In the genomic region with DNA sequence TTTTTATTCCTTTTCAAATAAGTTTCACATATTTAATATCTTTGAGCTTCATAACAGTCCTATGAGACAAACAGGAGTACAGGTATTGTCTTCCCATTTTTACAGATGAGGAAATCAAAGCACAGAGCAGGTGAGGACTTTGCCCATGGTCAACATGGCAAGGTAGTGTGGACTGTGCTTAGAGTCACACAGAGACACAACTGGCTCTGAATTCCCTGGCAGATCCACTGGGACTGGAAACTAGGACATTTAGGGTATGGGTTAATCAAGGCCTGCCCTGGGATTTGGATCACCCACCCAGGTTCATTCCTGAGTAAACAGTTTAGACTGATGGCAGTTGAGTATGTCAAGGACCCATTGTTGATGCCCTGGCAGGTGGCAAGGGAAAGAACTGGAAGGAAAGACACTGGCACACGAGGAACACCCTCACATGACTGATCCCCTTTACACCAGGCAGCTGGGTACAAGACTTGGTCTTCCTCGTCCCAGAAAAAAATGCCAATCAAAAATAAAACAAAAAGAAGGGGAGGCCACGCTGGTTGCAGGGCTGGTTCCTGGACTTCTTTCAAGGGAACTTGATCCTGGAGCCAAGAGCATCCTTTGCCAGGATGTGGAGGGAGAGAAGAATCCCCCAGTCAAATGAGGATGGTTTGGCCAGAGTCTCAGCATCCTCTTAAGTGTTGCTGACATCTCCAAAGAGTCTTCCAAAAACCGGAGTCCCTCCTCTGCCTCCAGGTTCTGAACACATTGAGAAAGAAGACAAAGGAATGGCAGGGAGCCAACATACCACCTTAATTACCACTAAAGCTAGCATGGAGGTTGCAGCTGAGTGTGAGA, we compare ENCODE assay signal across 10 cellular contexts. TPM values are rescaled to one million over a fixed set of nuclear protein-coding genes. Genes with fewer than 3 reads are reported as not detected.
DNase-seq lines count a peak whose midpoint lies in the region; ATAC-seq, FAIRE-seq and TF ChIP-seq lines count a peak whose summit lies in the region.
"Had no signal": no experiment of that assay in that cellular context is flagged by ENCODE, and none has a peak within 500 bp of the region (broad histone marks: within the 10 kb centered on the region; RNA-seq: fewer than 3 reads in every experiment).

No MANE protein-coding gene starts in this region.

- H3K4me3 ChIP-seq in HFF-Myc (replicated peaks; ENCODE audit: low read depth, low read length) (peak overlapping the region; percentile 20; the same call in 1 of the 2 replicates), right atrium auricular region (no peak overlapping the region), skin epidermis (no peak overlapping the region)

- CTCF ChIA-PET in WTC11 (lab: Charles Lee), result interaction anchor here (1.1 to 3.0 kb wide), 4 partner anchors 9 to 194 kb away, joined by 3 to 21 read pairs (median 6); partner anchors contain the start of gene CHD9

- peak overlapping the region; percentile 99 for H3K27ac Mint-ChIP-seq in WTC11

- peaks cover 78% of the 10 kb centered on the region for H3K4me1 Mint-ChIP-seq in WTC11

- no peaks in the 10 kb centered on the region for H3K27me3 ChIP-seq in right atrium auricular region

- no peak overlapping the region for H3K4me3 Mint-ChIP-seq in WTC11

- no peaks in the 10 kb centered on the region for H3K27me3 Mint-ChIP-seq in WTC11 (ENCODE audit: low read depth)

- no peak for FAIRE-seq in HTR-8/SVneo (lab: Jason Lieb, UNC)

- H3K27ac ChIP-seq in right atrium auricular region, result peak overlapping the region; percentile 71 to 86
- peak overlapping the region in 19 of 21 experiments; percentile 59 to 91 (median 79) for H3K27ac ChIP-seq in skin epidermis

- no peak for DNase-seq in HFF-Myc (ENCODE audit: extremely low read depth, low read depth)
- DNase-seq in WTC11 (ENCODE audit: low spot score), result no peak
- DNase-seq in right atrium auricular region (ENCODE audit: low spot score), result no peak
- no peak for DNase-seq in HTR-8/SVneo (ENCODE audit: insufficient read length, low spot score)
- DNase-seq: activated CD4-positive, alpha-beta T cell treated with anti-CD3 and anti-CD28 coated beads, Interleukin-2, amount 50 U/mL, for 48 hours; KG1 had no signal

- no peaks in the 10 kb centered on the region for H3K9me3 Mint-ChIP-seq in WTC11

- POLR2A ChIA-PET in WTC11 (lab: Charles Lee), result interaction anchor here (1.3 to 2.1 kb wide), 2 partner anchors 10 to 41 kb away, joined by 8 to 11 read pairs; no protein-coding TSS in a partner anchor

- TF ChIP-seq CTCF in HFF-Myc (IDR thresholded peaks at IDR 0.05; ENCODE audit: low read depth, low read length, missing control alignments) (no peak), WTC11 (IDR thresholded peaks at IDR 0.05) (no peak), right atrium auricular region (IDR thresholded peaks at IDR 0.05) (no peak)

- H3K4me1 ChIP-seq in right atrium auricular region, result peaks cover 4 to 89% of the 10 kb centered on the region in 2 donors

- peak; percentile 14; the same call in 1 of the 2 replicates for ATAC-seq in WTC11
- ATAC-seq in HG02588 (IDR thresholded peaks at IDR 0.05; ENCODE audit: unreplicated experiment), result no peak
- no peak for ATAC-seq in GM18858 (IDR thresholded peaks at IDR 0.05; ENCODE audit: unreplicated experiment)
- ATAC-seq in GM18867 (IDR thresholded peaks at IDR 0.05; ENCODE audit: unreplicated experiment), result no peak

- H3K36me3 ChIP-seq in right atrium auricular region, result no peaks in the 10 kb centered on the region

- H3K9me3 ChIP-seq in right atrium auricular region, result no peaks in the 10 kb centered on the region

- no peaks in the 10 kb centered on the region for H3K36me3 Mint-ChIP-seq in WTC11

TF ChIP-seq in WTC11, 78 proteins besides CTCF, POLR2A, EP300 and RAD21 (continues in another document):
- TF ChIP-seq E2F4 (CRISPR knock-in tag; IDR thresholded peaks at IDR 0.05; ENCODE audit: borderline replicate concordance, low read depth), result no peak
- TF ChIP-seq RELA (CRISPR knock-in tag; IDR thresholded peaks at IDR 0.05; ENCODE audit: borderline replicate concordance), result no peak
- TF ChIP-seq, protein P1, sequence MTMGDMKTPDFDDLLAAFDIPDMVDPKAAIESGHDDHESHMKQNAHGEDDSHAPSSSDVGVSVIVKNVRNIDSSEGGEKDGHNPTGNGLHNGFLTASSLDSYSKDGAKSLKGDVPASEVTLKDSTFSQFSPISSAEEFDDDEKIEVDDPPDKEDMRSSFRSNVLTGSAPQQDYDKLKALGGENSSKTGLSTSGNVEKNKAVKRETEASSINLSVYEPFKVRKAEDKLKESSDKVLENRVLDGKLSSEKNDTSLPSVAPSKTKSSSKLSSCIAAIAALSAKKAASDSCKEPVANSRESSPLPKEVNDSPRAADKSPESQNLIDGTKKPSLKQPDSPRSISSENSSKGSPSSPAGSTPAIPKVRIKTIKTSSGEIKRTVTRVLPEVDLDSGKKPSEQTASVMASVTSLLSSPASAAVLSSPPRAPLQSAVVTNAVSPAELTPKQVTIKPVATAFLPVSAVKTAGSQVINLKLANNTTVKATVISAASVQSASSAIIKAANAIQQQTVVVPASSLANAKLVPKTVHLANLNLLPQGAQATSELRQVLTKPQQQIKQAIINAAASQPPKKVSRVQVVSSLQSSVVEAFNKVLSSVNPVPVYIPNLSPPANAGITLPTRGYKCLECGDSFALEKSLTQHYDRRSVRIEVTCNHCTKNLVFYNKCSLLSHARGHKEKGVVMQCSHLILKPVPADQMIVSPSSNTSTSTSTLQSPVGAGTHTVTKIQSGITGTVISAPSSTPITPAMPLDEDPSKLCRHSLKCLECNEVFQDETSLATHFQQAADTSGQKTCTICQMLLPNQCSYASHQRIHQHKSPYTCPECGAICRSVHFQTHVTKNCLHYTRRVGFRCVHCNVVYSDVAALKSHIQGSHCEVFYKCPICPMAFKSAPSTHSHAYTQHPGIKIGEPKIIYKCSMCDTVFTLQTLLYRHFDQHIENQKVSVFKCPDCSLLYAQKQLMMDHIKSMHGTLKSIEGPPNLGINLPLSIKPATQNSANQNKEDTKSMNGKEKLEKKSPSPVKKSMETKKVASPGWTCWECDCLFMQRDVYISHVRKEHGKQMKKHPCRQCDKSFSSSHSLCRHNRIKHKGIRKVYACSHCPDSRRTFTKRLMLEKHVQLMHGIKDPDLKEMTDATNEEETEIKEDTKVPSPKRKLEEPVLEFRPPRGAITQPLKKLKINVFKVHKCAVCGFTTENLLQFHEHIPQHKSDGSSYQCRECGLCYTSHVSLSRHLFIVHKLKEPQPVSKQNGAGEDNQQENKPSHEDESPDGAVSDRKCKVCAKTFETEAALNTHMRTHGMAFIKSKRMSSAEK (CRISPR knock-in tag; IDR thresholded peaks at IDR 0.05; ENCODE audit: borderline replicate concordance), result no peak
- no peak for TF ChIP-seq ZNF425 (CRISPR knock-in tag; conservative IDR thresholded peaks at IDR 0.05)
- TF ChIP-seq GRHL2 (CRISPR knock-in tag; IDR thresholded peaks at IDR 0.05; ENCODE audit: insufficient replicate concordance, severe bottlenecking), result no peak
- TF ChIP-seq MYBL2 (CRISPR knock-in tag; IDR thresholded peaks at IDR 0.05), result no peak
- no peak for TF ChIP-seq IRF2 (CRISPR knock-in tag; IDR thresholded peaks at IDR 0.05; ENCODE audit: borderline replicate concordance, low read depth)
- no peak for TF ChIP-seq GABPB1 (CRISPR knock-in tag; IDR thresholded peaks at IDR 0.05)
- no peak for TF ChIP-seq ZMAT4 (CRISPR knock-in tag; IDR thresholded peaks at IDR 0.05)
- TF ChIP-seq ZNF416 (CRISPR knock-in tag; IDR thresholded peaks at IDR 0.05), result no peak
- no peak for TF ChIP-seq GTF2I (CRISPR knock-in tag; conservative IDR thresholded peaks at IDR 0.05)
- no peak for TF ChIP-seq MAX (CRISPR knock-in tag; IDR thresholded peaks at IDR 0.05)
- TF ChIP-seq ESRRA (CRISPR knock-in tag; IDR thresholded peaks at IDR 0.05; ENCODE audit: borderline replicate concordance), result no peak
- no peak for TF ChIP-seq FOXJ3 (CRISPR knock-in tag; IDR thresholded peaks at IDR 0.05; ENCODE audit: borderline replicate concordance)

RNA-seq across cellular contexts. Expression of gene CHD9, which starts 34.9 kb away (rescaled TPM):
- total RNA-seq in WTC11 (2021) (29.8 to 34.3 TPM (median 31.3 TPM) in 3 replicates), right atrium auricular region (10 to 100 TPM; 49.8 to 54.1 TPM)

RNA-seq across cellular contexts. Expression of gene CHD9NB, which starts 37.0 kb away (rescaled TPM):
- 2.9 to 3.5 TPM (median 3.0 TPM) in 3 replicates for total RNA-seq in WTC11 (2021)
- under 1 TPM; 0.33 to 0.67 TPM for total RNA-seq in right atrium auricular region
